9 cellular contexts compared by ENCODE assay signal in genomic region chr18:13221821-13222220, GRCh38. TPM values are rescaled to one million over a fixed set of nuclear protein-coding genes. Genes with fewer than 3 reads are reported as not detected.
DNase-seq lines count a peak whose midpoint lies in the region; ATAC-seq and TF ChIP-seq lines count a peak whose summit lies in the region.
"Had no signal": no experiment of that assay in that cellular context is flagged by ENCODE, and none has a peak within 500 bp of the region (broad histone marks: within the 10 kb centered on the region; RNA-seq: fewer than 3 reads in every experiment).

No MANE protein-coding gene starts in this region.

- no peak for TF ChIP-seq CTCF in coronary artery (IDR thresholded peaks at IDR 0.05)

- ATAC-seq in HG03095 (IDR thresholded peaks at IDR 0.05; ENCODE audit: unreplicated experiment) (no peak), HG02763 (IDR thresholded peaks at IDR 0.05; ENCODE audit: unreplicated experiment) (no peak), HG03439 (IDR thresholded peaks at IDR 0.05; ENCODE audit: unreplicated experiment) (no peak)
- ATAC-seq: activated CD8-positive, alpha-beta T cell treated with anti-CD3 and anti-CD28 coated beads, Interleukin-2, amount 10 ng/mL, durations not matched to agents 7 days and 5 days had no signal

- H3K9me3 ChIP-seq in mucosa of rectum (ENCODE audit: control insufficient read depth in 2 of 2, low read length in 2 of 2) = no peaks in the 10 kb centered on the region

- peak overlapping the region in 1 of 2 donors; percentile 41 for H3K9ac ChIP-seq in mucosa of rectum (ENCODE audit: low read depth in 1 of 2, low read length in 2 of 2)

- H3K36me3 ChIP-seq in mucosa of rectum (ENCODE audit: control insufficient read depth in 2 of 2, insufficient read depth in 2 of 2, low read length in 2 of 2) = no peaks in the 10 kb centered on the region

- DNase-seq in A172 (ENCODE audit: low spot score) = peak; percentile 51
- DNase-seq in NCI-H1694 treated with DMSO at 0.1 percent for 48 hours (lab: John Stamatoyannopoulos, UW) = peak; percentile 31
- DNase-seq in coronary artery (ENCODE audit: low spot score) = no peak
- no peak for DNase-seq in SKM-1 (lab: John Stamatoyannopoulos, UW; ENCODE audit: unreplicated experiment)
- DNase-seq: activated CD8-positive, alpha-beta T cell treated with anti-CD3 and anti-CD28 coated beads, Interleukin-2, amount 10 ng/mL, durations not matched to agents 7 days and 5 days had no signal

- peak overlapping the region; percentile 52 for H3K4me3 ChIP-seq in coronary artery
- peak overlapping the region in 1 of 2 donors; percentile 53 for H3K4me3 ChIP-seq in mucosa of rectum (ENCODE audit: low read length in 2 of 2)

- H3K27ac ChIP-seq in coronary artery (peak overlapping the region; percentile 19 to 81), mucosa of rectum (ENCODE audit: low read depth in 2 of 2, low read length in 2 of 2) (peak overlapping the region; percentile 76 to 80)

- H3K27me3 ChIP-seq in mucosa of rectum (ENCODE audit: control insufficient read depth in 2 of 2, insufficient read depth in 2 of 2, low read length in 2 of 2) = no peaks in the 10 kb centered on the region

- peaks cover 35 to 54% of the 10 kb centered on the region in 2 donors for H3K4me1 ChIP-seq in mucosa of rectum (ENCODE audit: control insufficient read depth in 2 of 2, insufficient read depth in 2 of 2, low read length in 2 of 2)

RNA-seq across cellular contexts. Expression of gene LDLRAD4, which starts 3.3 kb away (rescaled TPM):
- 5.7 and 8.9 TPM in 2 replicates for total RNA-seq in A172 (2014; rRNA removed; shearing (Covaris generic))

Comparison
In these comparisons a context has a peak if more than half of its experiments do, and no peak if none do; other contexts are left out.
1. DNase-seq: peak in A172 (single experiment) and NCI-H1694 treated with DMSO at 0.1 percent for 48 hours (single experiment); none in coronary artery (single experiment) and SKM-1 (single experiment).